In genomic region chr6:137224890-137225198, GRCh38 we compare ENCODE assay signal across 10 cellular contexts. TPM values are rescaled to one million over a fixed set of nuclear protein-coding genes. Genes with fewer than 3 reads are reported as not detected.
A peak's percentile ranks its signal among the peaks of the same experiment; 100 is the strongest.
DNase-seq lines count a peak whose midpoint lies in the region; ATAC-seq and TF ChIP-seq lines count a peak whose summit lies in the region.
"Had no signal": no experiment of that assay in that cellular context is flagged by ENCODE, and none has a peak within 500 bp of the region (broad histone marks: within the 10 kb centered on the region; RNA-seq: fewer than 3 reads in every experiment).

No MANE protein-coding gene starts in this region.

- H3K9me3 ChIP-seq in left lung: no peaks in the 10 kb centered on the region
- H3K9me3 ChIP-seq: body of pancreas had no signal

- TF ChIP-seq CTCF in GM10266 (IDR thresholded peaks at IDR 0.05; ENCODE audit: control insufficient read depth, insufficient read depth, low read depth, missing control alignments): no peak
- TF ChIP-seq CTCF in left lung (IDR thresholded peaks at IDR 0.05): no peak

- H3K27ac ChIP-seq in left lung: peak overlapping the region; percentile 77 to 100

- H3K4me1 ChIP-seq in left lung: peaks cover 52 to 98% of the 10 kb centered on the region in 2 donors

- ATAC-seq in GM21737 (IDR thresholded peaks at IDR 0.05; ENCODE audit: unreplicated experiment) (peak; percentile 49), left lung (peak; percentile 35)
- ATAC-seq: body of pancreas had no signal

- intact Hi-C loops in left lung (cut with DNase I): no loop called here

- H3K27me3 ChIP-seq in left lung: no peaks in the 10 kb centered on the region
- H3K27me3 ChIP-seq: body of pancreas had no signal

- no peaks in the 10 kb centered on the region for H3K36me3 ChIP-seq in left lung

- peak; percentile 49 for DNase-seq in GM10266 (ENCODE audit: extremely low spot score)
- peak; percentile 94 for DNase-seq in NOMO-1 treated with dmso at 0.1 percent for 144 hours (lab: John Stamatoyannopoulos, UW; ENCODE audit: unreplicated experiment)
- no peak for DNase-seq in left lung
- DNase-seq in DMS53 treated with DMSO at 0.1 percent for 48 hours (lab: John Stamatoyannopoulos, UW; ENCODE audit: unreplicated experiment): no peak
- DNase-seq in stimulated activated CD4-positive, alpha-beta T cell treated with anti-CD3 and anti-CD28 coated beads, Interleukin-4, amount 100 ng/mL, for 24 hours: no peak
- no peak for DNase-seq in NCI-H524 treated with DMSO at 0.1 percent for 48 hours (lab: John Stamatoyannopoulos, UW)
- no peak for DNase-seq in NCI-H510A treated with DMSO at 0.1 percent for 48 hours (lab: John Stamatoyannopoulos, UW)
- DNase-seq: NCI-H82 had no signal

- H3K4me3 ChIP-seq in left lung: no peak overlapping the region
- H3K4me3 ChIP-seq: body of pancreas had no signal

RNA-seq across cellular contexts. Expression of gene IFNGR1, which starts 5.7 kb away (rescaled TPM):
- total RNA-seq in left lung: 100 to 1,000 TPM; 131 to 171 TPM

RNA-seq across cellular contexts. Expression of gene IL22RA2, which starts 51.4 kb away (rescaled TPM):
- total RNA-seq in left lung: not detected
- total RNA-seq: body of pancreas had no signal

Comparison
In these comparisons a context has a peak if more than half of its experiments do, and no peak if none do; other contexts are left out.
1. DNase-seq: peak in GM10266 (single experiment) and NOMO-1 treated with dmso at 0.1 percent for 144 hours (single experiment); none in left lung (0 of 2), DMS53 treated with DMSO at 0.1 percent for 48 hours (single experiment), stimulated activated CD4-positive, alpha-beta T cell treated with anti-CD3 and anti-CD28 coated beads, Interleukin-4, amount 100 ng/mL, for 24 hours (single experiment), NCI-H524 treated with DMSO at 0.1 percent for 48 hours (single experiment) and NCI-H510A treated with DMSO at 0.1 percent for 48 hours (single experiment).